9 cellular contexts compared by ENCODE assay signal in the genomic region with DNA sequence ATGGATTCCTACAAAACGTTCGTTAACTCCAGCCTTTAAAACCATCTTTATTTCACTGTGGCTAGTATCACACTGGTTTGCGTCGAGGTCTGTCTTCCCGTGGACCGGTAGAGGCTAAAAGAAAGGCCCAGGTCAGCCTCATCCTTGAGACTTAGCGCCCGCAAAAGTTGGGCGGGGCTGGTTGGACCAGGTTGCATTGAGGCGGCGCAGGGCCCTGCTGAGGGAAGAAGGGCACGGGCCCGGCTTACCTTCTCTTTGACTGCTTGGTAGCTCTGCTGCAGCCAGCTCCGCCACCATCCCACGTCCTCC. TPM values are rescaled to one million over a fixed set of nuclear protein-coding genes. Genes with fewer than 3 reads are reported as not detected.
DNase-seq lines count a peak whose midpoint lies in the region; ATAC-seq and TF ChIP-seq lines count a peak whose summit lies in the region.
"Had no signal": no experiment of that assay in that cellular context is flagged by ENCODE, and none has a peak within 500 bp of the region (broad histone marks: within the 10 kb centered on the region; RNA-seq: fewer than 3 reads in every experiment).

No MANE protein-coding gene starts in this region.

- H3K27me3 ChIP-seq in ectodermal cell (ENCODE audit: control insufficient read depth, insufficient read depth, low read length, poor library complexity, severe bottlenecking) (no peaks in the 10 kb centered on the region), mucosa of rectum (ENCODE audit: control insufficient read depth in 2 of 2, insufficient read depth in 2 of 2, low read length in 2 of 2) (no peaks in the 10 kb centered on the region), transverse colon (no peaks in the 10 kb centered on the region)

- peak overlapping the region; percentile 82 for H3K27ac ChIP-seq in ectodermal cell (ENCODE audit: insufficient read depth, low read depth, low read length, poor library complexity, severe bottlenecking)
- peak overlapping the region; percentile 94 to 97 for H3K27ac ChIP-seq in mucosa of rectum (ENCODE audit: low read depth in 2 of 2, low read length in 2 of 2)
- peak overlapping the region; percentile 86 to 98 (median 90) for H3K27ac ChIP-seq in transverse colon

- H3K4me1 ChIP-seq in ectodermal cell (ENCODE audit: control insufficient read depth, insufficient read depth, low read length) (peaks cover 6% of the 10 kb centered on the region), mucosa of rectum (ENCODE audit: control insufficient read depth in 2 of 2, insufficient read depth in 2 of 2, low read length in 2 of 2) (peaks cover 13 to 17% of the 10 kb centered on the region in 2 donors), transverse colon (peaks cover 23 to 34% (median 29%) of the 10 kb centered on the region in 4 donors)

- in situ Hi-C loops in transverse colon (cut with MboI; ENCODE audit: low pct_ligation_motif_present in 1 of 4, low pct_unique_long_range_greater_than_20kb in 1 of 4, low sequenced_read_pairs in 3 of 4): loop anchor here in 1 of 4 donors (25.0 kb wide), 1 partner anchor 181 kb away; a partner anchor contains a TSS

- H3K9ac ChIP-seq in mucosa of rectum (ENCODE audit: low read depth in 1 of 2, low read length in 2 of 2): peak overlapping the region; percentile 96 to 98

- ATAC-seq in HG02938 (IDR thresholded peaks at IDR 0.05; ENCODE audit: unreplicated experiment): peak; percentile 6

- 4 to 6% methylated on average over 15 of the region's 15 CpGs for WGBS in ectodermal cell, 2 experiments
- WGBS in transverse colon (ENCODE audit: low coverage in 1 of 2), 2 donors: 3 to 10% methylated on average over 2 to 15 of the region's 15 CpGs

- H3K4me3 ChIP-seq in ectodermal cell (ENCODE audit: insufficient read depth, low read depth, low read length) (peak overlapping the region; percentile 82), mucosa of rectum (ENCODE audit: low read length in 2 of 2) (peak overlapping the region; percentile 93 to 97), transverse colon (peak overlapping the region; percentile 65 to 98 (median 72))

- DNase-seq in NCI-H146 (lab: John Stamatoyannopoulos, UW): peak; percentile 57
- no peak for DNase-seq in NCI-H146 treated with DMSO at 0.1 percent for 48 hours (lab: John Stamatoyannopoulos, UW; ENCODE audit: unreplicated experiment)
- peak; percentile 20 for DNase-seq in SW480 (ENCODE audit: low spot score)
- peak; percentile 66 for DNase-seq in transverse colon
- no peak for DNase-seq in NCI-H1694 treated with DMSO at 0.1 percent for 48 hours (lab: John Stamatoyannopoulos, UW)

- H3K9me3 ChIP-seq in ectodermal cell (ENCODE audit: control insufficient read depth, low read length): no peaks in the 10 kb centered on the region
- no peaks in the 10 kb centered on the region for H3K9me3 ChIP-seq in mucosa of rectum (ENCODE audit: control insufficient read depth in 2 of 2, low read length in 2 of 2)
- no peaks in the 10 kb centered on the region for H3K9me3 ChIP-seq in transverse colon

- intact Hi-C loops in transverse colon (cut with DNase I; ENCODE audit: low total_unique reads): no loop called here

- no peak for TF ChIP-seq EP300 in transverse colon (IDR thresholded peaks at IDR 0.05; ENCODE audit: low read depth)

- no peak for TF ChIP-seq CTCF in transverse colon (IDR thresholded peaks at IDR 0.05)

- H3K36me3 ChIP-seq in ectodermal cell (ENCODE audit: control insufficient read depth, insufficient read depth, low read length): peaks cover 9% of the 10 kb centered on the region
- peaks cover 17 to 29% of the 10 kb centered on the region in 2 donors for H3K36me3 ChIP-seq in mucosa of rectum (ENCODE audit: control insufficient read depth in 2 of 2, insufficient read depth in 2 of 2, low read length in 2 of 2)
- H3K36me3 ChIP-seq in transverse colon: peaks cover 0 to 17% (median 4%) of the 10 kb centered on the region in 4 donors

- TF ChIP-seq POLR2A in transverse colon (IDR thresholded peaks at IDR 0.05): no peak

RNA-seq across cellular contexts. Expression of a gene that starts 0.5 kb away (rescaled TPM):
- 52.0 TPM for polyA plus RNA-seq in ectodermal cell (2013, experiment 1 of 4)
- 53.2 TPM for polyA plus RNA-seq in ectodermal cell (2013, experiment 2 of 4)
- 35.4 TPM for polyA plus RNA-seq in ectodermal cell (2013, experiment 3 of 4)
- 42.7 TPM for polyA plus RNA-seq in ectodermal cell (2013, experiment 4 of 4)
- total RNA-seq in transverse colon: 100 to 1,000 TPM in 3 of 4 donors, 10 to 100 TPM in 1; 94.8 to 140 (median 117) TPM

RNA-seq across cellular contexts. Expression of a gene that starts 31.4 kb away (rescaled TPM):
- 3.6 TPM for polyA plus RNA-seq in ectodermal cell (2013, experiment 1 of 4)
- 0.94 TPM for polyA plus RNA-seq in ectodermal cell (2013, experiment 2 of 4)
- polyA plus RNA-seq in ectodermal cell (2013, experiment 3 of 4): 1.2 TPM
- polyA plus RNA-seq in ectodermal cell (2013, experiment 4 of 4): 2.1 TPM
- 1 to 10 TPM in 2 of 4 donors, not detected in 2; 1.3 to 1.4 TPM for total RNA-seq in transverse colon
- total RNA-seq: Daoy had no signal

RNA-seq across cellular contexts. Expression of a gene that starts 31.5 kb away (rescaled TPM):
- 9.1 TPM for polyA plus RNA-seq in ectodermal cell (2013, experiment 1 of 4)
- polyA plus RNA-seq in ectodermal cell (2013, experiment 2 of 4): 8.7 TPM
- polyA plus RNA-seq in ectodermal cell (2013, experiment 3 of 4): 10.7 TPM
- 10.1 TPM for polyA plus RNA-seq in ectodermal cell (2013, experiment 4 of 4)
- 10 to 100 TPM; 12.1 to 59.1 (median 21.1) TPM for total RNA-seq in transverse colon

RNA-seq across cellular contexts. Expression of a gene that starts 57.8 kb away (rescaled TPM):
- polyA plus RNA-seq in ectodermal cell (2013, experiment 1 of 4): 893 TPM
- 819 TPM for polyA plus RNA-seq in ectodermal cell (2013, experiment 2 of 4)
- 643 TPM for polyA plus RNA-seq in ectodermal cell (2013, experiment 3 of 4)
- 739 TPM for polyA plus RNA-seq in ectodermal cell (2013, experiment 4 of 4)
- 10 to 100 TPM; 40.0 to 62.8 (median 53.0) TPM for total RNA-seq in transverse colon

Comparison
In these comparisons a context has a peak if more than half of its experiments do, and no peak if none do; other contexts are left out.
1. DNase-seq: peak in NCI-H146 (single experiment), SW480 (single experiment) and transverse colon (single experiment); none in NCI-H146 treated with DMSO at 0.1 percent for 48 hours (single experiment) and NCI-H1694 treated with DMSO at 0.1 percent for 48 hours (single experiment).
2. Peak in every context shown above with its lines, with median percentiles within 50 percentile points of each other: H3K27ac ChIP-seq and H3K4me3 ChIP-seq.